1 cellular context compared by ENCODE assay signal in the genomic region with DNA sequence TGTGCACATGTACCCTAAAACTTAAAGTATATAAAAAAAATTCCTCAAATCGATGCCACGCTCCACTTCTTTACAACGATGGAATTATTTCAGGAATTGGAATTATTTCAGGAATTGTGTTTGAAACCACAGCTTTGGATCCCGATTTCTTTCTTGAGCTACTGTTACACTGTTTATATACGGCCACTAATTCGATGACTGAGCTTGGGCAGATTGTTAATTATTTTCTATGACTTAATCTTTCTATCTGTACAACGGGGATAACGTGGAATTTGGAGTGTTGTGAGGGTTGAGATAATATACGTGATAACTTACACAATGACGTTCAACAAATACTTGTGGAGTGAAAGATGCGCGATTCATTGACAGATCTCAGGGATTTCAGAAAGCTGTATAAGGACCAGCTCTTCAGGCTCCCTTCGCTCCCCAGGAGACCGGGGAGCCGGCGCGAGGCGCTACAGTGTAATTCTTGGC.
TF ChIP-seq lines count a peak whose summit lies in the region.

No MANE protein-coding gene starts in this region.

TF ChIP-seq in neural cell, 6 proteins besides CTCF, POLR2A, EP300 and RAD21 (continued from another document):
- TF ChIP-seq, protein P1, sequence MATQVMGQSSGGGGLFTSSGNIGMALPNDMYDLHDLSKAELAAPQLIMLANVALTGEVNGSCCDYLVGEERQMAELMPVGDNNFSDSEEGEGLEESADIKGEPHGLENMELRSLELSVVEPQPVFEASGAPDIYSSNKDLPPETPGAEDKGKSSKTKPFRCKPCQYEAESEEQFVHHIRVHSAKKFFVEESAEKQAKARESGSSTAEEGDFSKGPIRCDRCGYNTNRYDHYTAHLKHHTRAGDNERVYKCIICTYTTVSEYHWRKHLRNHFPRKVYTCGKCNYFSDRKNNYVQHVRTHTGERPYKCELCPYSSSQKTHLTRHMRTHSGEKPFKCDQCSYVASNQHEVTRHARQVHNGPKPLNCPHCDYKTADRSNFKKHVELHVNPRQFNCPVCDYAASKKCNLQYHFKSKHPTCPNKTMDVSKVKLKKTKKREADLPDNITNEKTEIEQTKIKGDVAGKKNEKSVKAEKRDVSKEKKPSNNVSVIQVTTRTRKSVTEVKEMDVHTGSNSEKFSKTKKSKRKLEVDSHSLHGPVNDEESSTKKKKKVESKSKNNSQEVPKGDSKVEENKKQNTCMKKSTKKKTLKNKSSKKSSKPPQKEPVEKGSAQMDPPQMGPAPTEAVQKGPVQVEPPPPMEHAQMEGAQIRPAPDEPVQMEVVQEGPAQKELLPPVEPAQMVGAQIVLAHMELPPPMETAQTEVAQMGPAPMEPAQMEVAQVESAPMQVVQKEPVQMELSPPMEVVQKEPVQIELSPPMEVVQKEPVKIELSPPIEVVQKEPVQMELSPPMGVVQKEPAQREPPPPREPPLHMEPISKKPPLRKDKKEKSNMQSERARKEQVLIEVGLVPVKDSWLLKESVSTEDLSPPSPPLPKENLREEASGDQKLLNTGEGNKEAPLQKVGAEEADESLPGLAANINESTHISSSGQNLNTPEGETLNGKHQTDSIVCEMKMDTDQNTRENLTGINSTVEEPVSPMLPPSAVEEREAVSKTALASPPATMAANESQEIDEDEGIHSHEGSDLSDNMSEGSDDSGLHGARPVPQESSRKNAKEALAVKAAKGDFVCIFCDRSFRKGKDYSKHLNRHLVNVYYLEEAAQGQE (IDR thresholded peaks at IDR 0.05; ENCODE audit: borderline replicate concordance) = no peak
- TF ChIP-seq EZH2 (IDR thresholded peaks at IDR 0.05; ENCODE audit: borderline replicate concordance, insufficient read depth, low read length, poor library complexity, severe bottlenecking) = no peak
TF ChIP-seq in neural cell: peak in this region for 0.
